7 cellular contexts compared by ENCODE assay signal in the genomic region with DNA sequence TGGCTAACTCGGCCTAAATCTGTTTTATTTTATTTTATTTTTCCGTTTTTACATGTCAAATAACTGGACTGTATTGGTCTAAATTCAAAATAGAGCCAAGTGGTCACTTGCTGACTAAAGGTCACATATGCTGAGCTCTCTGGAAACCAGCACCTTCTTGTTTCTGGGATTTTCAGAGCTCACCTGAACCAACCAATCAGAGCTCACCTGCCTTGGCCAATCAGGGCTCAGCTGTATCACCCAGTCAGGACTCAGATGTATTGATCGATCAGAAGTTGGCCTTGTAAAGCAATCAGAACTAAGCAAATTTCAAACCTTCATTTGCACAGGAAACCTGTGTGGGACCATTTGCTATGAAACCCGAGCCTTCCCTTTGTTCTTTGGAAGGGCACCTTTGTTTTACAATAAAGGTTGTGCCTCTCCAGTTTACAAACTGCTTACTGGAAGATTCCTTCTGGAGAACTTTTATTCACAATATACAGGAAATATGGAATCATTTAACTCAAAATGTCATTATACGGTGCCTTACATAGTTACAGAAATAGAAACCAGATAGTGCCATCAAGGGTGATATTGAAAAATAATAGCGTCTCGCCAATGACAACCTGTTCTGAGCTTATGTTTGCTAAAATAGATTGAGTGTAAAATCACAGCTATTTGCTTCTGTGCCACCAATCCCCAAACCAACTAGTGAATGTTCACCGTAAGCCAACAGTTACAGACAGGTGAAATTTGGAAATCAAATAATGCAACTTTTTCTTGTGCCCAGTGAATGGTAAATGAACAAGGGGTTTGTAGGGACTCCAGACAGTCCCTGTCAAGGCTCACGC. TPM values are rescaled to one million over a fixed set of nuclear protein-coding genes. Genes with fewer than 3 reads are reported as not detected.
DNase-seq lines count a peak whose midpoint lies in the region; ATAC-seq and TF ChIP-seq lines count a peak whose summit lies in the region.

No MANE protein-coding gene starts in this region.

- ATAC-seq in GM19397 (IDR thresholded peaks at IDR 0.05; ENCODE audit: unreplicated experiment): peak; percentile 3
- ATAC-seq in HG02938 (IDR thresholded peaks at IDR 0.05; ENCODE audit: unreplicated experiment): no peak

- peaks cover 34% of the 10 kb centered on the region for H3K4me1 Mint-ChIP-seq in progenitor cell of endocrine pancreas (ENCODE audit: low read depth)

- DNase-seq in NCI-H2227 treated with DMSO at 0.1 percent for 48 hours (lab: John Stamatoyannopoulos, UW): peak; percentile 55
- peak; percentile 25 for DNase-seq in progenitor cell of endocrine pancreas (ENCODE audit: low spot score, unreplicated experiment)
- no peak for DNase-seq in islet precursor cell
- no peak for DNase-seq in SW 1271 (lab: John Stamatoyannopoulos, UW)

- H3K27me3 Mint-ChIP-seq in progenitor cell of endocrine pancreas: no peaks in the 10 kb centered on the region

- peaks cover 6% of the 10 kb centered on the region for H3K9me3 Mint-ChIP-seq in progenitor cell of endocrine pancreas (ENCODE audit: low read depth)

- peaks cover 8% of the 10 kb centered on the region for H3K4me1 ChIP-seq in endocrine pancreas (ENCODE audit: control insufficient read depth, insufficient read depth, low read length)

- no peaks in the 10 kb centered on the region for H3K27me3 ChIP-seq in endocrine pancreas (ENCODE audit: control insufficient read depth, insufficient read depth, low read length)

- H3K36me3 ChIP-seq in endocrine pancreas (ENCODE audit: control insufficient read depth, insufficient read depth, low read length): no peaks in the 10 kb centered on the region

- H3K4me3 Mint-ChIP-seq in progenitor cell of endocrine pancreas (ENCODE audit: low read depth): peak overlapping the region; percentile 68

- H3K9me3 ChIP-seq in endocrine pancreas (ENCODE audit: control insufficient read depth, low read length): no peaks in the 10 kb centered on the region

- peak overlapping the region; percentile 39 for H3K9ac ChIP-seq in endocrine pancreas (ENCODE audit: control insufficient read depth, insufficient read depth, low read length)

- peak overlapping the region; percentile 65 for H3K4me3 ChIP-seq in endocrine pancreas (ENCODE audit: control insufficient read depth, insufficient read depth, low read length)

- TF ChIP-seq CTCF in progenitor cell of endocrine pancreas (IDR thresholded peaks at IDR 0.05; ENCODE audit: unreplicated experiment): no peak

- peak overlapping the region; percentile 96 for H3K27ac Mint-ChIP-seq in progenitor cell of endocrine pancreas

- no peaks in the 10 kb centered on the region for H3K36me3 Mint-ChIP-seq in progenitor cell of endocrine pancreas (ENCODE audit: insufficient read depth)

RNA-seq across cellular contexts. Expression of gene PSD4, which starts 17.3 kb away (rescaled TPM):
- total RNA-seq in progenitor cell of endocrine pancreas: 27.1 and 30.7 TPM in 2 replicates

RNA-seq across cellular contexts. Expression of gene IL1RN, which starts 29.1 kb away (rescaled TPM):
- not detected in 2 replicates for total RNA-seq in progenitor cell of endocrine pancreas

Comparison
In these comparisons a context has a peak if more than half of its experiments do, and no peak if none do; other contexts are left out.
1. DNase-seq: peak in NCI-H2227 treated with DMSO at 0.1 percent for 48 hours (single experiment) and progenitor cell of endocrine pancreas (single experiment); none in islet precursor cell (single experiment) and SW 1271 (0 of 2).